9 cellular contexts compared by ENCODE assay signal in the genomic region with DNA sequence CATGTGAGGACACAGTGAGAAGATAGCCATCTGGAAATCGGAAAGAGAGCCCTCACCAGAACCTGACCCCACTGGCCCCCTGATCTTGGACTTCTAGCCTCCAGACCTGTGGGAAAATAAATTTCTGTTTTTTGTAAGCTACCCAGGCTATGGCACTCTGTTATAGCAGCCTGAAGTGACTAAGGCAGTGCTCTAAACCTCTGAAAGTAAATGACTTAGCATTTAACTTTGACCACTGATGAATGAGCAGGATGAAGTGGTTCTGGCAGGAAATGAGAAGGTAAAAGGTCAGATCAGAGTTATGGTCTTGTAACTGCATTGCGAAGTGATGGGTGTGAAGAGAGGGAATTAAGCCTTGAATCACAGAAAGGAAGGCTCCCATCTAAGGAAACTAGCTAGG. TPM values are rescaled to one million over a fixed set of nuclear protein-coding genes. Genes with fewer than 3 reads are reported as not detected.
DNase-seq lines count a peak whose midpoint lies in the region; ATAC-seq and TF ChIP-seq lines count a peak whose summit lies in the region.
"Had no signal": no experiment of that assay in that cellular context is flagged by ENCODE, and none has a peak within 500 bp of the region (broad histone marks: within the 10 kb centered on the region; RNA-seq: fewer than 3 reads in every experiment).

No MANE protein-coding gene starts in this region.

- no peaks in the 10 kb centered on the region for H3K79me2 ChIP-seq in GM23338 (replicated peaks; ENCODE audit: insufficient read depth)

- no peak overlapping the region for H3K4me2 ChIP-seq in GM23338

- no peaks in the 10 kb centered on the region for H3F3A ChIP-seq in GM23338 (replicated peaks; ENCODE audit: low read depth)

- no peak overlapping the region for H3K4me3 Mint-ChIP-seq in GM23338
- H3K4me3 Mint-ChIP-seq: activated B cell treated with CpG ODN at 0.5 μM for 24 hours had no signal

- no peaks in the 10 kb centered on the region for H3K27me3 ChIP-seq in GM23338 (ENCODE audit: insufficient read depth)
- no peaks in the 10 kb centered on the region for H3K27me3 ChIP-seq in uterus

- H3K36me3 Mint-ChIP-seq in GM23338 (ENCODE audit: low read depth): no peaks in the 10 kb centered on the region

- no peak overlapping the region for H3K4me3 ChIP-seq in GM23338
- H3K4me3 ChIP-seq in uterus: no peak overlapping the region

- H3K27me3 Mint-ChIP-seq in GM23338 (ENCODE audit: insufficient read depth, low read depth, poor library complexity): no peaks in the 10 kb centered on the region
- H3K27me3 Mint-ChIP-seq: activated B cell treated with CpG ODN at 0.5 μM for 24 hours had no signal

- H3K9me3 ChIP-seq in uterus: no peaks in the 10 kb centered on the region

- peaks cover 5% of the 10 kb centered on the region; the same call in 1 of the 2 replicates for H3K4me1 ChIP-seq in GM23338 (ENCODE audit: insufficient read depth)
- no peaks in the 10 kb centered on the region for H3K4me1 ChIP-seq in uterus

- no peak for ATAC-seq in GM23338
- ATAC-seq in GM21737 (IDR thresholded peaks at IDR 0.05; ENCODE audit: unreplicated experiment): no peak

- intact Hi-C loops in uterus (cut with DNase I; ENCODE audit: low total_unique reads): no loop called here

- H4K20me1 ChIP-seq in GM23338 (replicated peaks; ENCODE audit: insufficient read depth): no peaks in the 10 kb centered on the region

- no peaks in the 10 kb centered on the region for H3K9me3 Mint-ChIP-seq in GM23338
- H3K9me3 Mint-ChIP-seq: activated B cell treated with CpG ODN at 0.5 μM for 24 hours had no signal

- TF ChIP-seq CTCF in GM23338 (conservative IDR thresholded peaks at IDR 0.05; ENCODE audit: low read depth in 2 of 2): no peak
- no peak for TF ChIP-seq CTCF in uterus (IDR thresholded peaks at IDR 0.05)

- DNase-seq in GF-D8 (lab: John Stamatoyannopoulos, UW) (peak; percentile 26), GM23338 (ENCODE audit: low spot score) (no peak), NCI-H460 (ENCODE audit: extremely low read depth, low read depth) (peak; percentile 62), kidney glomerular epithelial cell (lab: John Stamatoyannopoulos, UW) (peak; percentile 52), uterus (no peak), NCI-H748 (lab: John Stamatoyannopoulos, UW; ENCODE audit: unreplicated experiment) (no peak), NCI-H2107 (lab: John Stamatoyannopoulos, UW) (no peak)
- DNase-seq: activated B cell treated with CpG ODN at 0.5 μM for 24 hours had no signal

- H3K27ac ChIP-seq in GM23338 (ENCODE audit: low read depth) (no peak overlapping the region), uterus (no peak overlapping the region)

- H2AFZ ChIP-seq in GM23338: 0 out of 2 replicates have a peak overlapping the region, but pooled peaks have one; percentile 2

- H3K4me1 Mint-ChIP-seq in GM23338: no peaks in the 10 kb centered on the region; the same call in 2 of the 3 replicates

- no peaks in the 10 kb centered on the region for H3K9me2 ChIP-seq in GM23338 (ENCODE audit: insufficient read depth)

- no peak overlapping the region for H3K27ac Mint-ChIP-seq in GM23338
- H3K27ac Mint-ChIP-seq: activated B cell treated with CpG ODN at 0.5 μM for 24 hours had no signal

- H3K36me3 ChIP-seq in GM23338 (ENCODE audit: insufficient read depth) (no peaks in the 10 kb centered on the region), uterus (no peaks in the 10 kb centered on the region)

- TF ChIP-seq POLR2A in uterus (IDR thresholded peaks at IDR 0.05): no peak

TF ChIP-seq in GM23338, 12 proteins besides CTCF, POLR2A, EP300 and RAD21:
- no peak for TF ChIP-seq STAT1 (IDR thresholded peaks at IDR 0.05; ENCODE audit: unreplicated experiment)
TF ChIP-seq in GM23338: peak in this region for 0.

RNA-seq across cellular contexts. Expression of gene GPAT3, which starts 17.0 kb away (rescaled TPM):
- total RNA-seq in GM23338 (2014; rRNA removed; shearing (Covaris generic)): 2.0 and 5.7 TPM in 2 replicates
- 0.77 and 1.2 TPM in 2 replicates for polyA plus RNA-seq in GM23338 (2016; fragmentation: Nextera tagmentation; extraction: Ambion mirVana)
- 69.2 and 80.5 TPM in 2 replicates for total RNA-seq in NCI-H460 (2014; rRNA removed; shearing (Covaris generic))
- 60.4 and 66.1 TPM in 2 replicates for polyA plus RNA-seq in NCI-H460 (2014; cell fraction: nucleus; rRNA removed)
- total RNA-seq in uterus: 1 to 10 TPM; 3.8 to 8.1 (median 4.7) TPM

Comparison
In these comparisons a context has a peak if more than half of its experiments do, and no peak if none do; other contexts are left out.
1. DNase-seq: peak in GF-D8 (single experiment), NCI-H460 (single experiment) and kidney glomerular epithelial cell (single experiment); none in GM23338 (single experiment), uterus (0 of 2), NCI-H748 (single experiment) and NCI-H2107 (single experiment).